Comparison of ENCODE assay signal across 14 cellular contexts in the genomic region with DNA sequence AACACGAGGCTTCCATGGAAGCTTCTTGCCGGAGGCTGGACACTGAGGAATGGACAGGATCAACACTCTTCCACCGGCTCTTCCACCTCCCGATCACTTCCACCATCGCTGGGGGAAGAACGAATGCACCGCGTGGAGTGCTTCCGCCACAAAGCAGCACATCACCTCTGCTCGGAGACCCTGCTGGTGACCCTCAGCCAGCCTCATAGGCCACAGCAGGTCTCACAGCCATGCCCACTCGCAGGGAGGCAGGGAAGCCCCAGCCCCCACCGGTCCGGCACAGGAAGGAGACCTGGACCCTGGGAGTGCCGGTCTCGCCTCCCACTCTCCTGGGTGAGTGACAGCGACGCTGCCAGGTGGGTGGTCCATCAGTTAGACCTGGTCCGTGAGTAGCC. TPM values are rescaled to one million over a fixed set of nuclear protein-coding genes. Genes with fewer than 3 reads are reported as not detected.
DNase-seq lines count a peak whose midpoint lies in the region; ATAC-seq and TF ChIP-seq lines count a peak whose summit lies in the region.
"Had no signal": no experiment of that assay in that cellular context is flagged by ENCODE, and none has a peak within 500 bp of the region (broad histone marks: within the 10 kb centered on the region; RNA-seq: fewer than 3 reads in every experiment).

No MANE protein-coding gene starts in this region.

- H3K27ac Mint-ChIP-seq in activated T-cell treated with anti-CD3 and anti-CD28 coated beads, Interleukin-2, amount 50 U/mL, for 24 hours = peak overlapping the region; percentile 70

- peak overlapping the region; percentile 65 to 68; a peak in 3 of 4 replicates for H4K8ac ChIP-seq in IMR-90 (ENCODE audit: low read depth in 2 of 2, low read length in 2 of 2)

- peak overlapping the region; percentile 73 for H2AK9ac ChIP-seq in IMR-90 (replicated peaks; ENCODE audit: low read depth, low read length, poor library complexity)

- H3K36me3 ChIP-seq in IMR-90 (ENCODE audit: control insufficient read depth, insufficient read depth, low read length) (peaks cover 26% of the 10 kb centered on the region), brain microvascular endothelial cell (replicated peaks) (peaks cover 22% of the 10 kb centered on the region), thyroid gland (peaks cover 9 to 16% of the 10 kb centered on the region in 2 donors)

- H3K23ac ChIP-seq in IMR-90 (ENCODE audit: low read depth, low read length) = peak overlapping the region; percentile 49

- peak overlapping the region; percentile 79; the same call in 1 of the 3 replicates for H2BK15ac ChIP-seq in IMR-90 (ENCODE audit: low read depth, low read length)

- dilution Hi-C loops in IMR-90 (cut with HindIII; ENCODE audit: low sequenced_read_pairs, unreplicated experiment) = no loop called here

- 70% methylated on average over 8 of the region's 18 CpGs; no CpG with 5 or more reads in 1 of the 2 experiments for WGBS in IMR-90 (ENCODE audit: extremely low coverage in 2 of 2, insufficient read length in 1 of 2), 2 experiments
- WGBS in thyroid gland, 2 donors = 74 to 88% methylated on average over 12 to 17 of the region's 18 CpGs

- peaks cover 18 to 65% of the 10 kb centered on the region in 2 experiments; a peak in 3 of 4 replicates for H3K79me1 ChIP-seq in IMR-90 (ENCODE audit: low read depth in 1 of 2, low read length in 2 of 2)

- 0 out of 2 replicates have a peak, but pooled peaks cover 5% of the 10 kb centered on the region for H4K20me1 ChIP-seq in IMR-90 (ENCODE audit: insufficient read depth, low read length)

- H3K27me3 ChIP-seq in IMR-90 (ENCODE audit: control insufficient read depth, insufficient read depth, low read length) = no peaks in the 10 kb centered on the region
- H3K27me3 ChIP-seq in brain microvascular endothelial cell (replicated peaks) = no peaks in the 10 kb centered on the region
- H3K27me3 ChIP-seq in thyroid gland = no peaks in the 10 kb centered on the region
- H3K27me3 ChIP-seq: right atrium auricular region had no signal

- no peak for TF ChIP-seq RAD21 in IMR-90 (IDR thresholded peaks at IDR 0.05; ENCODE audit: low read length)

- H3K14ac ChIP-seq in IMR-90 (replicated peaks; ENCODE audit: low read depth, low read length) = peak overlapping the region; percentile 12; the same call in 1 of the 2 replicates

- H2AFZ ChIP-seq in IMR-90 (replicated peaks; ENCODE audit: low read length, poor library complexity) = peak overlapping the region; percentile 80

- peak overlapping the region; percentile 90 for H2BK20ac ChIP-seq in IMR-90 (ENCODE audit: low read depth, low read length)

- H3K4me2 ChIP-seq in IMR-90 (ENCODE audit: low read depth, low read length) = no peak overlapping the region

- H4K5ac ChIP-seq in IMR-90 (ENCODE audit: low read depth, low read length) = peak overlapping the region; percentile 74; the same call in 1 of the 2 replicates

- TF ChIP-seq CTCF in IMR-90 (conservative IDR thresholded peaks at IDR 0.05; ENCODE audit: low read depth, low read length) (no peak), brain microvascular endothelial cell (IDR thresholded peaks at IDR 0.05; ENCODE audit: low read depth, low read length, missing control alignments) (no peak), thyroid gland (IDR thresholded peaks at IDR 0.05) (no peak)

- TF ChIP-seq POLR2A in IMR-90 (IDR thresholded peaks at IDR 0.05; ENCODE audit: low read depth, low read length) (no peak), thyroid gland (IDR thresholded peaks at IDR 0.05) (no peak)

- H3K4ac ChIP-seq in IMR-90 (ENCODE audit: low read depth, low read length) = peak overlapping the region; percentile 98

- H2AK5ac ChIP-seq in IMR-90 (ENCODE audit: low read depth, low read length) = peak overlapping the region; percentile 88

- peak overlapping the region; percentile 95 for H2BK120ac ChIP-seq in IMR-90 (ENCODE audit: low read depth, low read length)

- intact Hi-C loops in IMR-90 (cut with micrococcal nuclease) = no loop called here
- intact Hi-C loops in posterior vena cava (cut with DNase I) = no loop called here
- intact Hi-C loops in thyroid gland (cut with DNase I) = loop anchor here (10.0 kb wide), 1 partner anchor 450 kb away; a partner anchor contains a TSS

- H2BK5ac ChIP-seq in IMR-90 (ENCODE audit: low read depth, low read length, poor library complexity, severe bottlenecking) = peak overlapping the region; percentile 98

- H3K36me3 Mint-ChIP-seq in activated T-cell treated with anti-CD3 and anti-CD28 coated beads, Interleukin-2, amount 50 U/mL, for 24 hours (ENCODE audit: low read depth) = peaks cover 57% of the 10 kb centered on the region

- no peak overlapping the region for H3K4me3 ChIP-seq in IMR-90 (ENCODE audit: insufficient read depth, low read depth, low read length)
- no peak overlapping the region for H3K4me3 ChIP-seq in brain microvascular endothelial cell (ENCODE audit: low read depth, low read length)
- no peak overlapping the region for H3K4me3 ChIP-seq in thyroid gland (replicated peaks in 1 of 3)
- H3K4me3 ChIP-seq: right atrium auricular region had no signal

- BruUV-seq in IMR-90 (replicated peaks; lab: Mats Ljungman, UMichigan) = no TSS peak

- H4K91ac ChIP-seq in IMR-90 (ENCODE audit: insufficient read depth, low read depth, low read length) = peak overlapping the region; percentile 94

- H3K27ac ChIP-seq in IMR-90 (ENCODE audit: insufficient read depth, low read length) (peak overlapping the region; percentile 83), brain microvascular endothelial cell (peak overlapping the region; percentile 97), thyroid gland (no peak overlapping the region)
- H3K27ac ChIP-seq: right atrium auricular region had no signal

- no peak overlapping the region for H3K9ac ChIP-seq in IMR-90 (ENCODE audit: low read depth, low read length)

- peak overlapping the region; percentile 77 for H3K18ac ChIP-seq in IMR-90 (ENCODE audit: low read depth, low read length)

- H3K9me3 Mint-ChIP-seq in activated T-cell treated with anti-CD3 and anti-CD28 coated beads, Interleukin-2, amount 50 U/mL, for 24 hours = no peaks in the 10 kb centered on the region
- H3K9me3 Mint-ChIP-seq: activated CD4-positive, alpha-beta memory T cell treated with anti-CD3 and anti-CD28 coated beads, Interleukin-2, amount 10 ng/mL, durations not matched to agents 7 days and 5 days had no signal

- CTCF ChIA-PET in IMR-90 (lab: Yijun Ruan, JAX) = no interaction called here

- DNase-seq in activated T-cell treated with anti-CD3 and anti-CD28 coated beads, Interleukin-2, amount 50 U/mL, for 24 hours = no peak
- no peak for DNase-seq in activated T-cell treated with anti-CD3 and anti-CD28 coated beads, Interleukin-2, amount 50 U/mL, for 1 hour
- DNase-seq in IMR-90 (no peak), brain microvascular endothelial cell (no peak), posterior vena cava (ENCODE audit: low spot score) (peak; percentile 76), EL (no peak), glomerular visceral epithelial cell (ENCODE audit: extremely low spot score) (no peak), thyroid gland (no peak)
- DNase-seq: activated CD4-positive, alpha-beta memory T cell treated with anti-CD3 and anti-CD28 coated beads, Interleukin-2, amount 10 ng/mL, durations not matched to agents 7 days and 5 days; MM.1S; NCI-H1930; NCI-H510A; stimulated activated CD4-positive, alpha-beta T cell treated with anti-CD3 and anti-CD28 coated beads, Interleukin-2, amount 100 ng/mL, for 24 hours had no signal

- H3K4me1 ChIP-seq in IMR-90 (ENCODE audit: control insufficient read depth, insufficient read depth, low read length) = peaks cover 27% of the 10 kb centered on the region
- H3K4me1 ChIP-seq in thyroid gland = peaks cover 4 to 6% of the 10 kb centered on the region in 2 donors

- ATAC-seq in IMR-90 (ENCODE audit: low read depth) = no peak

- H3K9me3 ChIP-seq in IMR-90 (ENCODE audit: control insufficient read depth, insufficient read depth, low read length) (no peaks in the 10 kb centered on the region), thyroid gland (no peaks in the 10 kb centered on the region)
- H3K9me3 ChIP-seq: right atrium auricular region had no signal

- in situ Hi-C loops in IMR-90 (cut with MboI; ENCODE audit: low sequenced_read_pairs) = loop anchor here (25.0 kb wide), 1 partner anchor 833 kb away; no protein-coding TSS in a partner anchor
- in situ Hi-C loops in brain microvascular endothelial cell (cut with HindIII; ENCODE audit: low pct_ligation_motif_present, low sequenced_read_pairs) = no loop called here

- no peaks in the 10 kb centered on the region for H3K27me3 Mint-ChIP-seq in activated T-cell treated with anti-CD3 and anti-CD28 coated beads, Interleukin-2, amount 50 U/mL, for 24 hours
- H3K27me3 Mint-ChIP-seq: activated CD4-positive, alpha-beta memory T cell treated with anti-CD3 and anti-CD28 coated beads, Interleukin-2, amount 10 ng/mL, durations not matched to agents 7 days and 5 days had no signal

- H3K4me3 Mint-ChIP-seq in activated T-cell treated with anti-CD3 and anti-CD28 coated beads, Interleukin-2, amount 50 U/mL, for 24 hours = no peak overlapping the region

- peaks cover 15% of the 10 kb centered on the region for H3K9me1 ChIP-seq in IMR-90 (ENCODE audit: insufficient read depth, low read length)

- peaks cover 84% of the 10 kb centered on the region for H3K4me1 Mint-ChIP-seq in activated T-cell treated with anti-CD3 and anti-CD28 coated beads, Interleukin-2, amount 50 U/mL, for 24 hours (ENCODE audit: low read depth)

- peak overlapping the region; percentile 17; the same call in 1 of the 2 replicates for H3K56ac ChIP-seq in IMR-90 (ENCODE audit: extremely low read depth, insufficient read depth, low read length)

- POLR2A ChIA-PET in IMR-90 (lab: Charles Lee; ENCODE audit: unreplicated experiment) = no interaction called here

TF ChIP-seq in IMR-90, 13 proteins besides CTCF, POLR2A, EP300 and RAD21 (continues in another document):
- TF ChIP-seq, protein P1, sequence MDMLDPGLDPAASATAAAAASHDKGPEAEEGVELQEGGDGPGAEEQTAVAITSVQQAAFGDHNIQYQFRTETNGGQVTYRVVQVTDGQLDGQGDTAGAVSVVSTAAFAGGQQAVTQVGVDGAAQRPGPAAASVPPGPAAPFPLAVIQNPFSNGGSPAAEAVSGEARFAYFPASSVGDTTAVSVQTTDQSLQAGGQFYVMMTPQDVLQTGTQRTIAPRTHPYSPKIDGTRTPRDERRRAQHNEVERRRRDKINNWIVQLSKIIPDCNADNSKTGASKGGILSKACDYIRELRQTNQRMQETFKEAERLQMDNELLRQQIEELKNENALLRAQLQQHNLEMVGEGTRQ (IDR thresholded peaks at IDR 0.05; ENCODE audit: low read depth, low read length) = no peak

RNA-seq across cellular contexts. Expression of a gene that starts 4.7 kb away (rescaled TPM):
- total RNA-seq in IMR-90 (2012; rRNA removed) (63.9 and 85.9 TPM in 2 replicates), posterior vena cava (10 to 100 TPM; 29.4 to 32.4 TPM), thyroid gland (10 to 100 TPM; 10.4 to 41.7 (median 33.6) TPM)
- 103 and 134 TPM in 2 replicates for polyA plus RNA-seq in IMR-90 (2012; rRNA removed)
- 101 and 125 TPM in 2 replicates for polyA plus RNA-seq in IMR-90 (2012; cell fraction: cytosol; rRNA removed)
- polyA plus RNA-seq in IMR-90 (2012; cell fraction: nucleus; rRNA removed; ENCODE audit: low replicate concordance) = 35.7 and 44.4 TPM in 2 replicates

RNA-seq across cellular contexts. Expression of a gene that starts 6.3 kb away (rescaled TPM):
- total RNA-seq in IMR-90 (2012; rRNA removed) (10.4 and 26.9 TPM in 2 replicates), posterior vena cava (10 to 100 TPM; 25.4 to 25.8 TPM), thyroid gland (100 to 1,000 TPM in 1 of 4 donors, 10 to 100 TPM in 3; 35.8 to 127 (median 54.4) TPM)
- polyA plus RNA-seq in IMR-90 (2012; rRNA removed) = 69.0 and 119 TPM in 2 replicates
- polyA plus RNA-seq in IMR-90 (2012; cell fraction: cytosol; rRNA removed) = 70.7 and 121 TPM in 2 replicates
- 19.3 and 45.4 TPM in 2 replicates for polyA plus RNA-seq in IMR-90 (2012; cell fraction: nucleus; rRNA removed; ENCODE audit: low replicate concordance)

Comparison
In these comparisons a context has a peak if more than half of its experiments do, and no peak if none do; other contexts are left out.
1. H3K27ac ChIP-seq: peak in IMR-90 (single experiment) and brain microvascular endothelial cell (single experiment); none in thyroid gland (0 of 3).